ENCODE assay signal across 8 cellular contexts in the genomic region with DNA sequence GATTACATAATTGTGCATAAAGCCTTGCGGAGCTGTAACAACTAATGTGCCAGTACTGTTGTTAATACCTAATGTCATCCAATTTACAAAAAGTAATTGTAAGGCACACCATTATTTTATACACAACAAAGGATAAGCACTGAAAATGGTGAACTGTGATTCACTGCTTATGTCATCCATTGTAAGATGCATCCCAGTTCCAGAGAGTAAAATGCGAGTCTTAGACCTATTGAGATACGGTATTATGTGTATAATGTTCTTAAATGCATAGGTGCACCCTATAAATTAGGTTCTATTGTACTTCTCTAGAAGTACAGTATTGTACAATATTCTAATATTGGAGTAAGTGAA. TPM values are rescaled to one million over a fixed set of nuclear protein-coding genes. Genes with fewer than 3 reads are reported as not detected.
A peak's percentile ranks its signal among the peaks of the same experiment; 100 is the strongest.
DNase-seq lines count a peak whose midpoint lies in the region; ATAC-seq and TF ChIP-seq lines count a peak whose summit lies in the region.

No MANE protein-coding gene starts in this region.

- H3K27ac ChIP-seq in PC-3 (ENCODE audit: low read length) (peak overlapping the region; percentile 22), neural progenitor cell (peak overlapping the region; percentile 7)

- H4K20me1 ChIP-seq in PC-3 (ENCODE audit: low read length): no peaks in the 10 kb centered on the region
- H4K20me1 ChIP-seq in neural progenitor cell (ENCODE audit: low read depth): no peaks in the 10 kb centered on the region

- H2AFZ ChIP-seq in PC-3 (ENCODE audit: low read length): peak overlapping the region; percentile 66
- H2AFZ ChIP-seq in neural progenitor cell (replicated peaks): peak overlapping the region; percentile 91

- H3K27ac Mint-ChIP-seq in endothelial cell (ENCODE audit: unreplicated experiment) (peak overlapping the region; percentile 83), neural progenitor cell (peak overlapping the region; percentile 98)

- H3K9me2 ChIP-seq in PC-3 (replicated peaks; ENCODE audit: low read length): no peaks in the 10 kb centered on the region

- no peaks in the 10 kb centered on the region for H3F3A ChIP-seq in PC-3 (ENCODE audit: low read length, unreplicated experiment)
- H3F3A ChIP-seq in neural progenitor cell (ENCODE audit: low read depth): peaks cover 25% of the 10 kb centered on the region

- H3K36me3 ChIP-seq in PC-3 (ENCODE audit: low read depth, low read length) (peaks cover 27% of the 10 kb centered on the region), neural progenitor cell (peaks cover 8% of the 10 kb centered on the region)

- H3K4me1 ChIP-seq in PC-3 (ENCODE audit: insufficient read depth, low read length) (peaks cover 9% of the 10 kb centered on the region; the same call in 1 of the 2 replicates), neural progenitor cell (peaks cover 3% of the 10 kb centered on the region)

- H3K4me3 Mint-ChIP-seq in endothelial cell (ENCODE audit: unreplicated experiment) (peak overlapping the region; percentile 90), neural progenitor cell (peak overlapping the region; percentile 94)

- TSS peak; percentile 80 for BruUV-seq in PC-3 (replicated peaks; lab: Mats Ljungman, UMichigan)

- H3K27me3 ChIP-seq in PC-3 (ENCODE audit: low read length): no peaks in the 10 kb centered on the region
- no peaks in the 10 kb centered on the region for H3K27me3 ChIP-seq in neural progenitor cell

- H3K4me3 ChIP-seq in PC-3 (ENCODE audit: low read length): peak overlapping the region; percentile 71
- peak overlapping the region; percentile 76 for H3K4me3 ChIP-seq in neural progenitor cell

- no peaks in the 10 kb centered on the region for H3K9me3 ChIP-seq in PC-3 (ENCODE audit: low read length)
- no peaks in the 10 kb centered on the region for H3K9me3 ChIP-seq in neural progenitor cell (ENCODE audit: low read depth)

- H3K4me2 ChIP-seq in PC-3 (ENCODE audit: low read length) (peak overlapping the region; percentile 83), neural progenitor cell (peak overlapping the region; percentile 75)

- H3K79me2 ChIP-seq in PC-3 (ENCODE audit: low read length): peaks cover 22% of the 10 kb centered on the region
- H3K79me2 ChIP-seq in neural progenitor cell (ENCODE audit: low read depth): peaks cover 19% of the 10 kb centered on the region

- intact Hi-C loops in PC-3 (cut with micrococcal nuclease): loop anchor here (1.0 to 2.0 kb wide), 5 partner anchors 11 to 269 kb away; a partner anchor contains a TSS

- H3K27me3 Mint-ChIP-seq in endothelial cell (ENCODE audit: unreplicated experiment) (peaks cover 10% of the 10 kb centered on the region), neural progenitor cell (ENCODE audit: insufficient read depth, low read depth) (no peaks in the 10 kb centered on the region)

- H3K9ac ChIP-seq in PC-3 (ENCODE audit: low read length) (peak overlapping the region; percentile 86), neural progenitor cell (peak overlapping the region; percentile 83)

- no peaks in the 10 kb centered on the region for H3K9me3 Mint-ChIP-seq in endothelial cell (ENCODE audit: unreplicated experiment)
- H3K9me3 Mint-ChIP-seq in neural progenitor cell: no peaks in the 10 kb centered on the region

- TF ChIP-seq CTCF in PC-3 (conservative IDR thresholded peaks at IDR 0.05; ENCODE audit: low read depth, low read length) (no peak), endothelial cell (IDR thresholded peaks at IDR 0.05; ENCODE audit: unreplicated experiment) (no peak), neural progenitor cell (IDR thresholded peaks at IDR 0.05) (peak; percentile 16)

- H3K36me3 Mint-ChIP-seq in endothelial cell (ENCODE audit: low read depth, unreplicated experiment) (peaks cover 20% of the 10 kb centered on the region), neural progenitor cell (peaks cover 10% of the 10 kb centered on the region)

- DNase-seq in NCI-H1417 (lab: John Stamatoyannopoulos, UW) (peak in 2 of 3 experiments; percentile 62 to 85), NCI-H1417 treated with DMSO at 0.1 percent for 48 hours (lab: John Stamatoyannopoulos, UW) (no peak), PC-3 (peak; percentile 32), endothelial cell (ENCODE audit: low spot score) (no peak), neural progenitor cell (ENCODE audit: low spot score) (no peak)
- no peak for DNase-seq in NK-92 treated with Interleukin-12 subunit alpha and Interleukin-12 subunit beta, amount 100 ng/mL, for 24 hours (lab: John Stamatoyannopoulos, UW)

- CTCF ChIA-PET in PC-3 (lab: Charles Lee): interaction anchor here (0.6 to 1.5 kb wide), 3 partner anchors 16 to 111 kb away, joined by 3 to 6 read pairs (median 4); a partner anchor contains a TSS

- POLR2A ChIA-PET in PC-3 (lab: Charles Lee; ENCODE audit: unreplicated experiment): interaction anchor here (0.6 to 1.5 kb wide), 7 partner anchors 10 to 304 kb away, joined by 3 to 37 read pairs (median 6); a partner anchor contains a TSS

- ATAC-seq in PC-3 (no peak), GM18519 (IDR thresholded peaks at IDR 0.05; ENCODE audit: low FRiP score, unreplicated experiment) (no peak), HG02973 (IDR thresholded peaks at IDR 0.05; ENCODE audit: unreplicated experiment) (no peak)

- no peaks in the 10 kb centered on the region for H3K4me1 Mint-ChIP-seq in endothelial cell (ENCODE audit: unreplicated experiment)
- peaks cover 10% of the 10 kb centered on the region for H3K4me1 Mint-ChIP-seq in neural progenitor cell

RNA-seq across cellular contexts. Expression of a gene that starts 0.4 kb away (rescaled TPM):
- total RNA-seq in PC-3 (2014; rRNA removed) (35.6 and 38.3 TPM in 2 replicates), endothelial cell (ENCODE audit: unreplicated experiment) (24.4 TPM), neural progenitor cell (ENCODE audit: low replicate concordance) (33.2 and 47.2 TPM in 2 replicates)

RNA-seq across cellular contexts. Expression of a gene that starts 10.8 kb away (rescaled TPM):
- total RNA-seq in PC-3 (2014; rRNA removed): 32.8 and 35.0 TPM in 2 replicates
- 91.1 TPM for total RNA-seq in endothelial cell (ENCODE audit: unreplicated experiment)
- 218 and 279 TPM in 2 replicates for total RNA-seq in neural progenitor cell (ENCODE audit: low replicate concordance)

RNA-seq across cellular contexts. Expression of a gene that starts 38.1 kb away (rescaled TPM):
- total RNA-seq in PC-3 (2014; rRNA removed) (9.8 and 23.3 TPM in 2 replicates), endothelial cell (ENCODE audit: unreplicated experiment) (14.3 TPM), neural progenitor cell (ENCODE audit: low replicate concordance) (15.1 and 15.3 TPM in 2 replicates)

Comparison
In these comparisons a context has a peak if more than half of its experiments do, and no peak if none do; other contexts are left out.
1. DNase-seq: peak in NCI-H1417 (2 of 3) and PC-3 (single experiment); none in NCI-H1417 treated with DMSO at 0.1 percent for 48 hours (single experiment), endothelial cell (single experiment), neural progenitor cell (single experiment) and NK-92 treated with Interleukin-12 subunit alpha and Interleukin-12 subunit beta, amount 100 ng/mL, for 24 hours (single experiment).